In the genomic region with DNA sequence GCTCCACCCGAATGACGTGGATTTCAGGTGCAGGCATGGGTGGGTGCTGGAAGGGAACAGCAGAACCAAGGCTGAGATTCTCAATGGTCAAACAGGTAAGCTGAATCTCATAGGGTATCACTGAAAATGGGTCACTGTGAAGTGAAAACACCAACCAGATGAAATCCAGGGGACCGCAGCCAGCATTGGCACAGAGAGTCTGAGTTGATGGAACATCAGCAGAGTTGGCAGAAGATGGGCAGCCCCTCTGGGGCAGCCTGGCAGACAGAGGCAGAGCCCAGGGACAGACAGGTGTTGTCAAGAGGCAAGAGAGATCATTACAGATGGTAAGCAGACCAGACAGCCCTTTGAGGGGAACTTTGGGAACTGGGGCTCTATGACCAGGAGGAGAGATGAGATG, we compare ENCODE assay signal across 2 cellular contexts.
TF ChIP-seq lines count a peak whose summit lies in the region.

No MANE protein-coding gene starts in this region.

TF ChIP-seq in WTC11, 78 proteins besides CTCF, POLR2A, EP300 and RAD21:
- TF ChIP-seq STAT6 (CRISPR knock-in tag; conservative IDR thresholded peaks at IDR 0.05; ENCODE audit: low read depth), result no peak
- TF ChIP-seq ZNF219 (CRISPR knock-in tag; IDR thresholded peaks at IDR 0.05; ENCODE audit: borderline replicate concordance), result no peak
- TF ChIP-seq FOXK1 (CRISPR knock-in tag; IDR thresholded peaks at IDR 0.05), result no peak
- TF ChIP-seq MXD4 (CRISPR knock-in tag; IDR thresholded peaks at IDR 0.05; ENCODE audit: borderline replicate concordance), result no peak
- TF ChIP-seq, protein P1, sequence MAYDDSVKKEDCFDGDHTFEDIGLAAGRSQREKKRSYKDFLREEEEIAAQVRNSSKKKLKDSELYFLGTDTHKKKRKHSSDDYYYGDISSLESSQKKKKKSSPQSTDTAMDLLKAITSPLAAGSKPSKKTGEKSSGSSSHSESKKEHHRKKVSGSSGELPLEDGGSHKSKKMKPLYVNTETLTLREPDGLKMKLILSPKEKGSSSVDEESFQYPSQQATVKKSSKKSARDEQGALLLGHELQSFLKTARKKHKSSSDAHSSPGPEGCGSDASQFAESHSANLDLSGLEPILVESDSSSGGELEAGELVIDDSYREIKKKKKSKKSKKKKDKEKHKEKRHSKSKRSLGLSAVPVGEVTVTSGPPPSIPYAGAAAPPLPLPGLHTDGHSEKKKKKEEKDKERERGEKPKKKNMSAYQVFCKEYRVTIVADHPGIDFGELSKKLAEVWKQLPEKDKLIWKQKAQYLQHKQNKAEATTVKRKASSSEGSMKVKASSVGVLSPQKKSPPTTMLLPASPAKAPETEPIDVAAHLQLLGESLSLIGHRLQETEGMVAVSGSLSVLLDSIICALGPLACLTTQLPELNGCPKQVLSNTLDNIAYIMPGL (CRISPR knock-in tag; IDR thresholded peaks at IDR 0.05), result no peak
- TF ChIP-seq TP53 (CRISPR knock-in tag; IDR thresholded peaks at IDR 0.05), result no peak
- no peak for TF ChIP-seq NR1H2 (CRISPR knock-in tag; IDR thresholded peaks at IDR 0.05)
- no peak for TF ChIP-seq FOXJ3 (CRISPR knock-in tag; IDR thresholded peaks at IDR 0.05; ENCODE audit: borderline replicate concordance)
- no peak for TF ChIP-seq TEAD4 (CRISPR knock-in tag; IDR thresholded peaks at IDR 0.05)
- TF ChIP-seq ZNF232 (CRISPR knock-in tag; IDR thresholded peaks at IDR 0.05), result no peak

TF ChIP-seq in GM23338, 12 proteins besides CTCF, POLR2A, EP300 and RAD21 (continued from another document):
- TF ChIP-seq ZNF462 (CRISPR knock-in tag; IDR thresholded peaks at IDR 0.05) (no peak), REST (IDR thresholded peaks at IDR 0.05; ENCODE audit: unreplicated experiment) (no peak)
